ENCODE assay signal across 9 cellular contexts in genomic region chr15:90221251-90221900, GRCh38. TPM values are rescaled to one million over a fixed set of nuclear protein-coding genes. Genes with fewer than 3 reads are reported as not detected.
DNase-seq lines count a peak whose midpoint lies in the region; TF ChIP-seq lines count a peak whose summit lies in the region.
"Had no signal": no experiment of that assay in that cellular context is flagged by ENCODE, and none has a peak within 500 bp of the region (broad histone marks: within the 10 kb centered on the region; RNA-seq: fewer than 3 reads in every experiment).

No MANE protein-coding gene starts in this region.

- H2AFZ ChIP-seq in KMS-11 (ENCODE audit: low read depth) = no peak overlapping the region

- H3K4me3 Mint-ChIP-seq in endodermal cell = no peak overlapping the region
- no peak overlapping the region for H3K4me3 Mint-ChIP-seq in type B pancreatic cell
- H3K4me3 Mint-ChIP-seq: dendritic cell treated with granulocyte-macrophage colony-stimulating factor and Interleukin-4, amounts not matched to agents 40 ng/mL and 50 ng/mL, for 4 days had no signal

- H4K20me1 ChIP-seq in KMS-11 (ENCODE audit: insufficient read depth) = no peaks in the 10 kb centered on the region

- no peaks in the 10 kb centered on the region for H3K79me2 ChIP-seq in KMS-11 (ENCODE audit: insufficient read depth, low read depth)

- H3K9ac ChIP-seq in KMS-11 = no peak overlapping the region
- H3K9ac ChIP-seq in endodermal cell (ENCODE audit: extremely low read depth, low read length, poor library complexity, severe bottlenecking) = no peak overlapping the region

- H3K4me1 ChIP-seq in KMS-11 (ENCODE audit: low read depth, poor library complexity, severe bottlenecking) (peaks cover 10% of the 10 kb centered on the region), endodermal cell (ENCODE audit: control insufficient read depth, insufficient read depth, low read length) (no peaks in the 10 kb centered on the region)

- H3K36me3 ChIP-seq in KMS-11 (ENCODE audit: insufficient read depth) (no peaks in the 10 kb centered on the region), endodermal cell (ENCODE audit: control insufficient read depth, insufficient read depth, low read length) (peaks cover 3% of the 10 kb centered on the region)

- peak; percentile 45 for TF ChIP-seq CTCF in KMS-11 (conservative IDR thresholded peaks at IDR 0.05; ENCODE audit: low read depth, low read length)
- peak; percentile 81 for TF ChIP-seq CTCF in endodermal cell (conservative IDR thresholded peaks at IDR 0.05)
- TF ChIP-seq CTCF in type B pancreatic cell (conservative IDR thresholded peaks at IDR 0.05) = peak; percentile 65

- WGBS in endodermal cell (ENCODE audit: insufficient coverage in 1 of 2, insufficient read length in 1 of 2), 2 experiments = 73% methylated on average over 12 to 14 of the region's 14 CpGs

- no peak overlapping the region for H3K27ac Mint-ChIP-seq in endodermal cell
- no peak overlapping the region for H3K27ac Mint-ChIP-seq in type B pancreatic cell
- H3K27ac Mint-ChIP-seq: dendritic cell treated with granulocyte-macrophage colony-stimulating factor and Interleukin-4, amounts not matched to agents 40 ng/mL and 50 ng/mL, for 4 days had no signal

- H3K27ac ChIP-seq in KMS-11 (no peak overlapping the region), endodermal cell (ENCODE audit: low read depth, low read length) (no peak overlapping the region)

- H3K36me3 Mint-ChIP-seq in endodermal cell (ENCODE audit: low read depth) (peaks cover 25% of the 10 kb centered on the region), type B pancreatic cell (peaks cover 4% of the 10 kb centered on the region)

- DNase-seq in NCI-H2227 (lab: John Stamatoyannopoulos, UW; ENCODE audit: unreplicated experiment) (peak; percentile 35), NCI-H2227 treated with DMSO at 0.1 percent for 48 hours (lab: John Stamatoyannopoulos, UW) (no peak), SHP77 treated with DMSO at 0.1 percent for 48 hours (lab: John Stamatoyannopoulos, UW) (peak; percentile 72), endodermal cell (peak; percentile 91), medulla oblongata (ENCODE audit: extremely low spot score) (peak; percentile 95), type B pancreatic cell (ENCODE audit: extremely low spot score, unreplicated experiment) (no peak), cerebellar nuclear complex (lab: John Stamatoyannopoulos, UW) (no peak)

- H3K4me1 Mint-ChIP-seq in endodermal cell = no peaks in the 10 kb centered on the region
- peaks cover 8% of the 10 kb centered on the region for H3K4me1 Mint-ChIP-seq in type B pancreatic cell (ENCODE audit: unreplicated experiment)

- H3K9me3 Mint-ChIP-seq in endodermal cell = no peaks in the 10 kb centered on the region
- no peaks in the 10 kb centered on the region for H3K9me3 Mint-ChIP-seq in type B pancreatic cell
- H3K9me3 Mint-ChIP-seq: dendritic cell treated with granulocyte-macrophage colony-stimulating factor and Interleukin-4, amounts not matched to agents 40 ng/mL and 50 ng/mL, for 4 days had no signal

- no peaks in the 10 kb centered on the region for H3K9me3 ChIP-seq in endodermal cell (ENCODE audit: control insufficient read depth, low read length)

- H3K27me3 Mint-ChIP-seq in endodermal cell (ENCODE audit: insufficient read depth) = no peaks in the 10 kb centered on the region
- no peaks in the 10 kb centered on the region for H3K27me3 Mint-ChIP-seq in type B pancreatic cell
- H3K27me3 Mint-ChIP-seq: dendritic cell treated with granulocyte-macrophage colony-stimulating factor and Interleukin-4, amounts not matched to agents 40 ng/mL and 50 ng/mL, for 4 days had no signal

- H3K4me3 ChIP-seq in KMS-11 (IDR thresholded peaks at IDR 0.05; ENCODE audit: insufficient read depth, low read depth, low read length) (no peak overlapping the region), endodermal cell (ENCODE audit: low read length) (no peak overlapping the region)

- H3K4me2 ChIP-seq in KMS-11 = no peak overlapping the region

- H3K27me3 ChIP-seq in KMS-11 (ENCODE audit: insufficient read depth, low read depth) = no peaks in the 10 kb centered on the region
- no peaks in the 10 kb centered on the region for H3K27me3 ChIP-seq in endodermal cell (ENCODE audit: control insufficient read depth, insufficient read depth, low read length, poor library complexity, severe bottlenecking)

RNA-seq across cellular contexts. Expression of gene CIB1, which starts 12.4 kb away (rescaled TPM):
- total RNA-seq in endodermal cell = 10 to 100 TPM; 31.3 to 34.0 TPM
- polyA plus RNA-seq in endodermal cell (2013, experiment 1 of 2) = 19.0 TPM
- polyA plus RNA-seq in endodermal cell (2013, experiment 2 of 2) = 19.4 TPM
- total RNA-seq in type B pancreatic cell (ENCODE audit: low replicate concordance) = 31.6 and 36.8 TPM in 2 replicates

RNA-seq across cellular contexts. Expression of gene GDPGP1, which starts 12.6 kb away (rescaled TPM):
- 1 to 10 TPM; 4.8 to 5.4 TPM for total RNA-seq in endodermal cell
- 1.9 TPM for polyA plus RNA-seq in endodermal cell (2013, experiment 1 of 2)
- 3.3 TPM for polyA plus RNA-seq in endodermal cell (2013, experiment 2 of 2)
- total RNA-seq in type B pancreatic cell (ENCODE audit: low replicate concordance) = 6.1 and 9.6 TPM in 2 replicates

RNA-seq across cellular contexts. Expression of gene SEMA4B, which starts 20.2 kb away (rescaled TPM):
- total RNA-seq in endodermal cell (10 to 100 TPM; 25.1 to 33.1 TPM), type B pancreatic cell (ENCODE audit: low replicate concordance) (28.0 and 28.9 TPM in 2 replicates)
- 20.3 TPM for polyA plus RNA-seq in endodermal cell (2013, experiment 1 of 2)
- 19.6 TPM for polyA plus RNA-seq in endodermal cell (2013, experiment 2 of 2)

RNA-seq across cellular contexts. Expression of gene TTLL13, which starts 28.0 kb away (rescaled TPM):
- total RNA-seq in endodermal cell = under 1 TPM; 0.15 to 0.46 TPM
- 0.21 TPM for polyA plus RNA-seq in endodermal cell (2013, experiment 1 of 2)
- not detected for polyA plus RNA-seq in endodermal cell (2013, experiment 2 of 2)
- 0.58 TPM in 1 of 2 replicates, not detected in the other for total RNA-seq in type B pancreatic cell (ENCODE audit: low replicate concordance)

RNA-seq across cellular contexts. Expression of gene NGRN, which starts 44.1 kb away (rescaled TPM):
- total RNA-seq in endodermal cell (100 to 1,000 TPM in 1 of 2 donors, 10 to 100 TPM in 1; 89.3 to 103 TPM), type B pancreatic cell (ENCODE audit: low replicate concordance) (79.2 and 103 TPM in 2 replicates)
- polyA plus RNA-seq in endodermal cell (2013, experiment 1 of 2) = 100 TPM
- 98.5 TPM for polyA plus RNA-seq in endodermal cell (2013, experiment 2 of 2)

Comparison
In these comparisons a context has a peak if more than half of its experiments do, and no peak if none do; other contexts are left out.
1. DNase-seq: peak in NCI-H2227 (single experiment), SHP77 treated with DMSO at 0.1 percent for 48 hours (single experiment), endodermal cell (single experiment) and medulla oblongata (single experiment); none in NCI-H2227 treated with DMSO at 0.1 percent for 48 hours (single experiment), type B pancreatic cell (single experiment) and cerebellar nuclear complex (0 of 2).
2. Peak in every context shown above with its lines, with median percentiles within 50 percentile points of each other: CTCF ChIP-seq.